20 cellular contexts compared by ENCODE assay signal in the genomic region with DNA sequence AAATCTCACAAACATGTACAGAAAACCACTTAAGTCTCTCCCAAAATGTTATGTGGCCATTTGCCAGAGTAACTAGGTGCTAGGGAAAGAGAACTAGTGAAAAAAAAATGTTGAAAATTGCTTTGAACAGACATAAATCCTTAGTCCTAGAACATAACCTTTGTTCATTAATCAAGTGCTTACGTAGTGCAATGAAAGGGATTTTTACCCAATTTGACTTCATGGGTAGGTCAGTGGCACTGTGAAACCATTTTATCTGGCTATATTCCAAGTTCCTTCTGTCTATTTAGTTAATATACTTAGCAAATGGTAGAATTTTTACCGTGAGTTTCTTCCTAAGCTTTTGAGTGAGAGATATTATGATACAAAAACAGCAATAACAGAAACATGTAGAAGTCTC.
"Had no signal": no experiment of that assay in that cellular context is flagged by ENCODE, and none has a peak within 500 bp of the region (broad histone marks: within the 10 kb centered on the region; RNA-seq: fewer than 3 reads in every experiment).

No MANE protein-coding gene starts in this region.

- DNase-seq: effector memory CD8-positive, alpha-beta T cell; foreskin fibroblast; immature natural killer cell; left ventricle myocardium superior; mesendoderm; naive thymus-derived CD4-positive, alpha-beta T cell; psoas muscle; retina; small intestine; stimulated activated CD4-positive, alpha-beta T cell treated with anti-CD3 and anti-CD28 coated beads, Interleukin-12 subunit alpha, Interleukin-12 subunit beta, amount 100 ng/mL, for 4 hours; stimulated activated naive CD4-positive, alpha-beta T cell; stomach; substantia nigra; thyroid gland had no signal

- H3K4me3 ChIP-seq: esophagus muscularis mucosa, psoas muscle, stomach, thyroid gland had no signal

- ATAC-seq: effector memory CD8-positive, alpha-beta T cell; left ventricle myocardium superior; naive thymus-derived CD4-positive, alpha-beta T cell; psoas muscle had no signal

- FAIRE-seq: colon, keratinocyte, small intestine, urothelium cell line had no signal

- H3K4me1 ChIP-seq: esophagus muscularis mucosa, psoas muscle, stomach, thyroid gland had no signal

- H3K9me3 ChIP-seq: thyroid gland had no signal

- H3K36me3 ChIP-seq: esophagus muscularis mucosa, neutrophil, stomach, thyroid gland had no signal

- H3K27ac ChIP-seq: epithelial cell of prostate, esophagus muscularis mucosa, neutrophil, psoas muscle, stomach, thyroid gland had no signal

- H3K27me3 ChIP-seq: esophagus muscularis mucosa, neutrophil, stomach, thyroid gland had no signal
